Comparison of ENCODE assay signal across 8 cellular contexts in genomic region chr9:36399980-36400331, GRCh38. TPM values are rescaled to one million over a fixed set of nuclear protein-coding genes. Genes with fewer than 3 reads are reported as not detected.
DNase-seq lines count a peak whose midpoint lies in the region; ATAC-seq and TF ChIP-seq lines count a peak whose summit lies in the region.

Gene RNF38 (minus strand): TSS chr9:36400269. CDS start chr9:36400108, 161 bp downstream.

- no peaks in the 10 kb centered on the region; the same call in 1 of the 2 replicates for H3K9me3 ChIP-seq in SK-N-MC (ENCODE audit: low read depth, low read length)

- H3K4me1 Mint-ChIP-seq in endothelial cell (ENCODE audit: unreplicated experiment), result peaks cover 24% of the 10 kb centered on the region
- peaks cover 23 to 63% (median 52%) of the 10 kb centered on the region in 4 donors for H3K4me1 Mint-ChIP-seq in naive thymus-derived CD8-positive, alpha-beta T cell

- peaks cover 6% of the 10 kb centered on the region for H3K27me3 Mint-ChIP-seq in endothelial cell (ENCODE audit: unreplicated experiment)
- no peaks in the 10 kb centered on the region for H3K27me3 Mint-ChIP-seq in naive thymus-derived CD8-positive, alpha-beta T cell

- H3K27ac Mint-ChIP-seq in endothelial cell (ENCODE audit: unreplicated experiment), result peak within 1 kb of the TSS; percentile 96
- peak within 1 kb of the TSS; percentile 90 to 100 (median 96) for H3K27ac Mint-ChIP-seq in naive thymus-derived CD8-positive, alpha-beta T cell

- H3K36me3 ChIP-seq in SK-N-MC (ENCODE audit: insufficient read depth, low read length), result peaks cover 24% of the 10 kb centered on the region

- peak within 1 kb of the TSS; percentile 85 for H3K9ac ChIP-seq in SK-N-MC (ENCODE audit: insufficient read length)

- no peaks in the 10 kb centered on the region for H3K9me3 Mint-ChIP-seq in endothelial cell (ENCODE audit: unreplicated experiment)
- H3K9me3 Mint-ChIP-seq in naive thymus-derived CD8-positive, alpha-beta T cell, result no peaks in the 10 kb centered on the region

- H3K4me3 ChIP-seq in GM08714 (ENCODE audit: low read length) (peak within 1 kb of the TSS; percentile 87), SK-N-MC (peak within 1 kb of the TSS; percentile 85)

- H3K36me3 Mint-ChIP-seq in endothelial cell (ENCODE audit: low read depth, unreplicated experiment), result peaks cover 10% of the 10 kb centered on the region
- H3K36me3 Mint-ChIP-seq in naive thymus-derived CD8-positive, alpha-beta T cell, result peaks cover 0 to 14% (median 0%) of the 10 kb centered on the region in 3 donors

- TF ChIP-seq CTCF in endothelial cell (IDR thresholded peaks at IDR 0.05; ENCODE audit: unreplicated experiment) (no peak), GM10266 (IDR thresholded peaks at IDR 0.05; ENCODE audit: control insufficient read depth, insufficient read depth, low read depth, missing control alignments) (no peak)

- peak; percentile 41 to 55 for ATAC-seq in naive thymus-derived CD8-positive, alpha-beta T cell
- ATAC-seq in HG02798 (IDR thresholded peaks at IDR 0.05; ENCODE audit: poor library complexity, unreplicated experiment), result no peak

- peak within 1 kb of the TSS; percentile 97 for H3K4me3 Mint-ChIP-seq in endothelial cell (ENCODE audit: unreplicated experiment)
- peak within 1 kb of the TSS; percentile 88 to 99 (median 92) for H3K4me3 Mint-ChIP-seq in naive thymus-derived CD8-positive, alpha-beta T cell

- H3K27ac ChIP-seq in SK-N-MC, result peak within 1 kb of the TSS; percentile 82

- POLR2A ChIA-PET in naive thymus-derived CD8-positive, alpha-beta T cell (lab: Charles Lee), result interaction anchor here (1.6 to 2.0 kb wide), 3 partner anchors 11 to 209 kb away, joined by 4 to 10 read pairs (median 8); partner anchors contain the start of gene CLTA

- no peak for DNase-seq in SK-N-MC (ENCODE audit: low read depth, low spot score)
- DNase-seq in endothelial cell (ENCODE audit: low spot score), result no peak
- peak in 7 of 10 donors; percentile 58 to 84 (median 66) for DNase-seq in naive thymus-derived CD8-positive, alpha-beta T cell
- DNase-seq in COR-L47 (lab: John Stamatoyannopoulos, UW), result no peak
- no peak for DNase-seq in AG08396 (ENCODE audit: low spot score)
- no peak for DNase-seq in GM10266 (ENCODE audit: extremely low spot score)

RNA-seq across cellular contexts. Expression of gene RNF38, which starts in this region (rescaled TPM):
- total RNA-seq in endothelial cell (ENCODE audit: unreplicated experiment), result 71.1 TPM
- total RNA-seq in naive thymus-derived CD8-positive, alpha-beta T cell, result 10 to 100 TPM; 73.6 to 86.7 TPM
- polyA plus RNA-seq in naive thymus-derived CD8-positive, alpha-beta T cell, result 10 to 100 TPM; 10.6 to 23.9 (median 15.9) TPM

Comparison
In these comparisons a context has a peak if more than half of its experiments do, and no peak if none do; other contexts are left out.
1. DNase-seq: peak in naive thymus-derived CD8-positive, alpha-beta T cell (7 of 10); none in SK-N-MC (single experiment), endothelial cell (single experiment), COR-L47 (single experiment), AG08396 (single experiment) and GM10266 (single experiment).